In the genomic region with DNA sequence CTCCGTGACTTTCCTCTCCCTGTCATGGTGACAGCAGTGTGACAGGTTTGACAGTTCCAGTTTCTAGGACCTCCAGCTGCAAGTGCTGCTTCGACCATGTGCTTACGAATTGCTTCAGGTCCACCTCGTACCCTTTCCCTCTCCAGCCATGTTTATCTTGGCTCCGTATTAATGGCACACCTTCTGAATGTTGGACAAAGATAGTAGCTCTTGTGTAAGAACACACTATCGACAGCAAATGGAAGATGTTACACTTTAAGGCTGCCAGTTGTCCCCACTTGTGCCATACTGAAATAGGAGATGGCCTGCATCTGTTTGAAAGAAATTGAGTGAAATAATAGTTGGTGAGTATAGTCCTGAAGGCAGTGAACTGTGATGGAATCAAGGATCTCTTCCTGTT, we compare ENCODE assay signal across 27 cellular contexts.
"Had no signal": no experiment of that assay in that cellular context is flagged by ENCODE, and none has a peak within 500 bp of the region (broad histone marks: within the 10 kb centered on the region; RNA-seq: fewer than 3 reads in every experiment).

No MANE protein-coding gene starts in this region.

- H3K36me3 Mint-ChIP-seq: activated naive CD8-positive, alpha-beta T cell; WTC11 had no signal

- ATAC-seq: activated T-cell treated with anti-CD3 and anti-CD28 coated beads, Interleukin-2, amount 50 U/mL, for 72 hours; esophagus mucosa; heart left ventricle; WTC11 had no signal

- H3K4me3 Mint-ChIP-seq: activated CD4-positive, alpha-beta memory T cell treated with anti-CD3 and anti-CD28 coated beads, Interleukin-2, amount 10 ng/mL, durations not matched to agents 7 days and 5 days; activated CD4-positive, alpha-beta T cell treated with anti-CD3 and anti-CD28 coated beads, Interleukin-2, amount 10 ng/mL, durations not matched to agents 7 days and 5 days; activated naive CD8-positive, alpha-beta T cell; activated T-cell treated with anti-CD3 and anti-CD28 coated beads, Interleukin-2, amount 50 U/mL, for 24 hours; activated T-cell treated with anti-CD3 and anti-CD28 coated beads, Interleukin-2, amount 50 U/mL, for 72 hours; central memory CD8-positive, alpha-beta T cell; dendritic cell treated with granulocyte-macrophage colony-stimulating factor and Interleukin-4, amounts not matched to agents 40 ng/mL and 50 ng/mL, for 4 days; endodermal cell; WTC11 had no signal

- H3K27me3 Mint-ChIP-seq: activated CD4-positive, alpha-beta memory T cell treated with anti-CD3 and anti-CD28 coated beads, Interleukin-2, amount 10 ng/mL, durations not matched to agents 7 days and 5 days; activated CD4-positive, alpha-beta T cell treated with anti-CD3 and anti-CD28 coated beads, Interleukin-2, amount 10 ng/mL, durations not matched to agents 7 days and 5 days; activated naive CD8-positive, alpha-beta T cell; activated T-cell treated with anti-CD3 and anti-CD28 coated beads, Interleukin-2, amount 50 U/mL, for 24 hours; central memory CD8-positive, alpha-beta T cell; dendritic cell treated with granulocyte-macrophage colony-stimulating factor and Interleukin-4, amounts not matched to agents 40 ng/mL and 50 ng/mL, for 4 days had no signal

- H3K4me1 Mint-ChIP-seq: activated CD4-positive, alpha-beta memory T cell treated with anti-CD3 and anti-CD28 coated beads, Interleukin-2, amount 10 ng/mL, durations not matched to agents 7 days and 5 days; activated CD4-positive, alpha-beta T cell treated with anti-CD3 and anti-CD28 coated beads, Interleukin-2, amount 10 ng/mL, durations not matched to agents 7 days and 5 days; central memory CD8-positive, alpha-beta T cell; endodermal cell had no signal

- H3K27ac Mint-ChIP-seq: activated CD4-positive, alpha-beta memory T cell treated with anti-CD3 and anti-CD28 coated beads, Interleukin-2, amount 10 ng/mL, durations not matched to agents 7 days and 5 days; activated CD4-positive, alpha-beta T cell treated with anti-CD3 and anti-CD28 coated beads, Interleukin-2, amount 10 ng/mL, durations not matched to agents 7 days and 5 days; activated naive CD8-positive, alpha-beta T cell; activated T-cell treated with anti-CD3 and anti-CD28 coated beads, Interleukin-2, amount 50 U/mL, for 24 hours; activated T-cell treated with anti-CD3 and anti-CD28 coated beads, Interleukin-2, amount 50 U/mL, for 72 hours; dendritic cell treated with granulocyte-macrophage colony-stimulating factor and Interleukin-4, amounts not matched to agents 40 ng/mL and 50 ng/mL, for 4 days; endodermal cell; WTC11 had no signal

- DNase-seq: activated CD4-positive, alpha-beta memory T cell treated with anti-CD3 and anti-CD28 coated beads, Interleukin-2, amount 10 ng/mL, durations not matched to agents 7 days and 5 days; activated CD4-positive, alpha-beta T cell treated with anti-CD3 and anti-CD28 coated beads for 1 hour; activated CD4-positive, alpha-beta T cell treated with anti-CD3 and anti-CD28 coated beads for 4 hours; activated CD4-positive, alpha-beta T cell treated with anti-CD3 and anti-CD28 coated beads, Interleukin-2, amount 10 ng/mL, durations not matched to agents 7 days and 5 days; activated CD4-positive, alpha-beta T cell treated with anti-CD3 and anti-CD28 coated beads, Interleukin-2, amount 50 U/mL, for 4 hours; activated CD8-positive, alpha-beta memory T cell treated with anti-CD3 and anti-CD28 coated beads, Interleukin-2, amount 50 U/mL, for 48 hours; activated gamma-delta T cell; activated naive CD4-positive, alpha-beta T cell; activated naive CD4-positive, alpha-beta T cell treated with anti-CD3 and anti-CD28 coated beads, Interleukin-2, amount 50 U/mL, for 16 hours; activated T-cell treated with anti-CD3 and anti-CD28 coated beads for 4 hours; activated T-cell treated with anti-CD3 and anti-CD28 coated beads, Interleukin-2, amount 50 U/mL, for 24 hours; activated T-cell treated with anti-CD3 and anti-CD28 coated beads, Interleukin-2, amount 50 U/mL, for 72 hours; amniotic stem cell; anterior cingulate cortex; brain microvascular endothelial cell; dorsolateral prefrontal cortex; effector memory CD4-positive, alpha-beta T cell; endodermal cell; foreskin fibroblast; glutamatergic neuron; heart left ventricle; T-helper 2 cell had no signal

- H3K9me3 Mint-ChIP-seq: activated CD4-positive, alpha-beta memory T cell treated with anti-CD3 and anti-CD28 coated beads, Interleukin-2, amount 10 ng/mL, durations not matched to agents 7 days and 5 days; activated CD4-positive, alpha-beta T cell treated with anti-CD3 and anti-CD28 coated beads, Interleukin-2, amount 10 ng/mL, durations not matched to agents 7 days and 5 days; activated T-cell treated with anti-CD3 and anti-CD28 coated beads, Interleukin-2, amount 50 U/mL, for 24 hours; activated T-cell treated with anti-CD3 and anti-CD28 coated beads, Interleukin-2, amount 50 U/mL, for 72 hours; central memory CD8-positive, alpha-beta T cell; dendritic cell treated with granulocyte-macrophage colony-stimulating factor and Interleukin-4, amounts not matched to agents 40 ng/mL and 50 ng/mL, for 4 days; endodermal cell; WTC11 had no signal
